ENCODE assay signal across 13 cellular contexts in the genomic region with DNA sequence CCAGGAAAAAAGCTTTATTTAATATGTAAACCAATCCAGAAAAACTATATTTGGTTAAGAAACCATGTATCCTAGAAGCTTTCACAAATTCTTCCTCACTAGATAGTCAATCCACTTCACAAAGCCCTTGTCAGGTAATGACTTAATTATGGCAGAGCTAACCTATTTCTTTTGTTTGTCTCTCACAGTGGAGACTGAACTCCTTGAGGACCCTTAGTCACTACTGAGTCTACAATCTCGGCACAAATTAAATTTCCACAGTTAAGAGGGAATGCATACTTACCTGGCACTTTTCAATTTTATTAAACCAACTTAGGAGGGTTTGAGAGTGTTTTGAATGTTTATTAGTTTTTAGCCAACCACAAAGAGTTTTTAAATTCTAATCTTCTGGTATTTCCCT.
"Had no signal": no experiment of that assay in that cellular context is flagged by ENCODE, and none has a peak within 500 bp of the region (broad histone marks: within the 10 kb centered on the region; RNA-seq: fewer than 3 reads in every experiment).

No MANE protein-coding gene starts in this region.

- H3K4me3 ChIP-seq: adrenal gland, cardiac muscle cell, dorsolateral prefrontal cortex, upper lobe of left lung had no signal

- H3K9ac ChIP-seq: SK-N-SH had no signal

- H3K9me3 Mint-ChIP-seq: activated CD4-positive, alpha-beta memory T cell treated with anti-CD3 and anti-CD28 coated beads, Interleukin-2, amount 10 ng/mL, durations not matched to agents 7 days and 5 days; stimulated activated naive CD8-positive, alpha-beta T cell treated with anti-CD3 and anti-CD28 coated beads, Interleukin-15, amount 100 ng/mL, for 72 hours had no signal

- H3K4me3 Mint-ChIP-seq: activated CD4-positive, alpha-beta memory T cell treated with anti-CD3 and anti-CD28 coated beads, Interleukin-2, amount 10 ng/mL, durations not matched to agents 7 days and 5 days; stimulated activated naive CD8-positive, alpha-beta T cell treated with anti-CD3 and anti-CD28 coated beads, Interleukin-15, amount 100 ng/mL, for 72 hours had no signal

- ATAC-seq: esophagus mucosa; sciatic nerve; stimulated activated naive CD8-positive, alpha-beta T cell treated with anti-CD3 and anti-CD28 coated beads, Interleukin-15, amount 100 ng/mL, for 72 hours had no signal

- H3K27me3 ChIP-seq: adrenal gland, cardiac muscle cell, dorsolateral prefrontal cortex, upper lobe of left lung had no signal

- H3K9me3 ChIP-seq: adrenal gland, SK-N-SH, upper lobe of left lung had no signal

- H3K27ac Mint-ChIP-seq: activated CD4-positive, alpha-beta memory T cell treated with anti-CD3 and anti-CD28 coated beads, Interleukin-2, amount 10 ng/mL, durations not matched to agents 7 days and 5 days had no signal

- H3K27me3 Mint-ChIP-seq: activated CD4-positive, alpha-beta memory T cell treated with anti-CD3 and anti-CD28 coated beads, Interleukin-2, amount 10 ng/mL, durations not matched to agents 7 days and 5 days; stimulated activated naive CD8-positive, alpha-beta T cell treated with anti-CD3 and anti-CD28 coated beads, Interleukin-15, amount 100 ng/mL, for 72 hours had no signal

- DNase-seq: activated CD4-positive, alpha-beta memory T cell treated with anti-CD3 and anti-CD28 coated beads, Interleukin-2, amount 10 ng/mL, durations not matched to agents 7 days and 5 days; activated CD8-positive, alpha-beta memory T cell treated with anti-CD3 and anti-CD28 coated beads, Interleukin-2, amount 50 U/mL, for 4 hours; activated naive CD4-positive, alpha-beta T cell treated with Interleukin-2 at 50 U/mL for 16 hours; adrenal gland; dorsolateral prefrontal cortex; mesenchymal stem cell; SK-N-SH; stimulated activated naive CD8-positive, alpha-beta T cell treated with anti-CD3 and anti-CD28 coated beads, Interleukin-15, amount 100 ng/mL, for 72 hours; T-helper 1 cell; upper lobe of left lung had no signal

- H3K4me2 ChIP-seq: SK-N-SH had no signal

- H3K27ac ChIP-seq: adrenal gland, cardiac muscle cell, upper lobe of left lung had no signal
